11 cellular contexts compared by ENCODE assay signal in the genomic region with DNA sequence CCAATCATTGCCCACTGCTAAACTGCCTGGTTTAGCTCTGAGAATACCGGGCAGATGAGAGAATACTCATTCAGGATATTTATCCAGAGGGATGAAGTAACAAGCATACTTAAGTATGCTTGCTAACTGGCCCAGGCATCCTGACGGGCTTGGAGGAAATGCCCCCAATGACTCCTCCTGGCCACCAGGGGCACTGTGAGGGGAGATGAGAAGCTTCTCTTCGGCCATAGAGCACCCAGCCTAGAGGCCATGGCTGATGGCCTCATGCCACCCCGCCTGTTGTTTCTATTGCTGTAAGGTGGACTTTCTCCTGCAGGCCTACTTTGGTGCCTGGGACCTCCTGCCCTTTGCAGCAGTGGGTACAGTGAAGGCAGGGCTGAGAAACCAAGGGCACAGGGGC.
DNase-seq lines count a peak whose midpoint lies in the region; ATAC-seq, FAIRE-seq and TF ChIP-seq lines count a peak whose summit lies in the region.
"Had no signal": no experiment of that assay in that cellular context is flagged by ENCODE, and none has a peak within 500 bp of the region (broad histone marks: within the 10 kb centered on the region; RNA-seq: fewer than 3 reads in every experiment).

No MANE protein-coding gene starts in this region.

- H3K9ac ChIP-seq in Loucy (ENCODE audit: low read depth, low read length, poor library complexity, severe bottlenecking) (no peak overlapping the region), GM12878 (ENCODE audit: control insufficient read depth, insufficient read depth, low read length) (no peak overlapping the region)

- SMC1A ChIA-PET in GM12878 (lab: Charles Lee; ENCODE audit: uncharacterized antibody, unreplicated experiment): interaction anchor here (0.7 to 1.6 kb wide), 3 partner anchors 8 to 123 kb away, joined by 3 to 5 read pairs (median 3); no protein-coding TSS in a partner anchor

- H3K4me3 ChIP-seq in Loucy (ENCODE audit: low read length, poor library complexity, severe bottlenecking): no peak overlapping the region
- H3K4me3 ChIP-seq in GM12878: no peak overlapping the region
- H3K4me3 ChIP-seq: left lung, sigmoid colon had no signal

- no peak overlapping the region for H3K4me2 ChIP-seq in Loucy (ENCODE audit: low read depth, low read length, poor library complexity, severe bottlenecking)
- no peak overlapping the region for H3K4me2 ChIP-seq in GM12878 (ENCODE audit: control insufficient read depth, insufficient read depth)

- H3K79me2 ChIP-seq in Loucy (ENCODE audit: insufficient read depth, low read length) (no peaks in the 10 kb centered on the region), GM12878 (ENCODE audit: control insufficient read depth, insufficient read depth, low read length) (no peaks in the 10 kb centered on the region)

- POLR2A ChIA-PET in GM12878 (lab: Charles Lee): interaction anchor here (0.5 to 0.7 kb wide), 2 partner anchors 75 to 715 kb away, joined by 3 read pairs; no protein-coding TSS in a partner anchor

- H3F3A ChIP-seq in Loucy (ENCODE audit: low read depth): no peaks in the 10 kb centered on the region

- no peak for FAIRE-seq in GM12878 (lab: Jason Lieb, UNC)

- H4K20me1 ChIP-seq in Loucy (ENCODE audit: insufficient read depth, low read length, poor library complexity, severe bottlenecking) (no peaks in the 10 kb centered on the region), GM12878 (ENCODE audit: control insufficient read depth, insufficient read depth) (no peaks in the 10 kb centered on the region)

- RAD21 ChIA-PET in GM12878 (lab: Charles Lee; ENCODE audit: unreplicated experiment): no interaction called here

- ATAC-seq in GM12878 (no peak), left ventricle myocardium superior (no peak)
- ATAC-seq: left lung had no signal

- H3K27me3 ChIP-seq in Loucy (ENCODE audit: insufficient read depth, low read length, poor library complexity, severe bottlenecking) (no peaks in the 10 kb centered on the region), GM12878 (replicated peaks in 1 of 2; ENCODE audit: control insufficient read depth in 2 of 2, insufficient read depth in 2 of 2, low read length in 1 of 2) (no peaks in the 10 kb centered on the region; a peak in 1 of 4 replicates)
- H3K27me3 ChIP-seq: left lung, sigmoid colon had no signal

- intact Hi-C loops in GM12878 (cut with micrococcal nuclease; ENCODE audit: unreplicated experiment): no loop called here
- intact Hi-C loops in left ventricle myocardium superior (cut with micrococcal nuclease): no loop called here

- TF ChIP-seq RAD21 in GM12878 (IDR thresholded peaks at IDR 0.05; ENCODE audit: insufficient read depth, low read depth, low read length): no peak

- H2AFZ ChIP-seq in Loucy (ENCODE audit: low read length) (no peak overlapping the region), GM12878 (ENCODE audit: control insufficient read depth, low read depth, low read length) (no peak overlapping the region)

- H3K9me2 ChIP-seq in Loucy (replicated peaks; ENCODE audit: low read depth, low read length): no peaks in the 10 kb centered on the region

- peak; percentile 40 for DNase-seq in NCI-H82 (lab: John Stamatoyannopoulos, UW)
- no peak for DNase-seq in NCI-H82 treated with DMSO at 0.1 percent for 48 hours (lab: John Stamatoyannopoulos, UW; ENCODE audit: unreplicated experiment)
- DNase-seq in GM12878 (ENCODE audit: low read depth, low spot score): no peak
- DNase-seq in stimulated activated CD4-positive, alpha-beta T cell treated with anti-CD3 and anti-CD28 coated beads, Interleukin-2, amount 100 ng/mL, for 24 hours: peak; percentile 28 to 35
- DNase-seq in cerebellar cortex (ENCODE audit: low spot score): no peak
- no peak for DNase-seq in left ventricle myocardium superior
- no peak for DNase-seq in dedifferentiated amniotic fluid mesenchymal stem cell (ENCODE audit: extremely low spot score)
- DNase-seq: left lung, SHP77 treated with DMSO at 0.1 percent for 48 hours, sigmoid colon had no signal

- H3K27ac ChIP-seq in GM12878 (ENCODE audit: control insufficient read depth, insufficient read depth): no peak overlapping the region
- H3K27ac ChIP-seq: left lung, sigmoid colon had no signal

- no TSS peak for BruUV-seq in GM12878 (replicated peaks; lab: Mats Ljungman, UMichigan)

- H3K36me3 ChIP-seq in Loucy (ENCODE audit: insufficient read depth, low read length): no peaks in the 10 kb centered on the region
- H3K36me3 ChIP-seq in GM12878 (ENCODE audit: control insufficient read depth in 2 of 2, insufficient read depth in 2 of 2, low read length in 1 of 2): no peaks in the 10 kb centered on the region
- H3K36me3 ChIP-seq: left lung, sigmoid colon had no signal

- WGBS in GM12878 (ENCODE audit: insufficient coverage, insufficient replicate concordance, low lambda C conversion rate, missing lambda C conversion rate): 48% methylated on average over 4 of the region's 4 CpGs

- no peak for TF ChIP-seq EP300 in GM12878 (IDR thresholded peaks at IDR 0.05; ENCODE audit: borderline replicate concordance in 1 of 2, control insufficient read depth in 1 of 2, low read depth in 2 of 2, low read length in 2 of 2)

- TF ChIP-seq CTCF in Loucy (conservative IDR thresholded peaks at IDR 0.05; ENCODE audit: low read length) (peak; percentile 25; the same call in 1 of the 2 replicates), GM12878 (IDR thresholded peaks at IDR 0.05 in 2 of 3, conservative IDR thresholded peaks at IDR 0.05 in 1 of 3; ENCODE audit: control insufficient read depth in 2 of 3, extremely low read depth in 1 of 3, insufficient read depth in 1 of 3, low read depth in 3 of 3, low read length in 3 of 3) (peak in 2 of 3 experiments; percentile 31 to 38; a peak in 3 of 6 replicates)

- no peak for TF ChIP-seq POLR2A in GM12878 (IDR thresholded peaks at IDR 0.05; ENCODE audit: low read depth, low read length)

- H3K9me3 ChIP-seq in Loucy (ENCODE audit: insufficient read depth, low read depth, low read length) (no peaks in the 10 kb centered on the region), GM12878 (replicated peaks; ENCODE audit: control insufficient read depth, insufficient read depth, low read length) (no peaks in the 10 kb centered on the region; the same call in 2 of the 3 replicates)
- H3K9me3 ChIP-seq: left lung, sigmoid colon had no signal

- H3K4me1 ChIP-seq in Loucy (ENCODE audit: insufficient read depth, low read length, poor library complexity, severe bottlenecking) (no peaks in the 10 kb centered on the region), GM12878 (ENCODE audit: control insufficient read depth, insufficient read depth, low read length) (peaks cover 4% of the 10 kb centered on the region)
- H3K4me1 ChIP-seq: left lung, sigmoid colon had no signal

- CTCF ChIA-PET in GM12878 (lab: Yijun Ruan, JAX): interaction anchor here (2.3 to 5.8 kb wide), 2 partner anchors 8 to 122 kb away, joined by 8 to 42 read pairs; no protein-coding TSS in a partner anchor

- in situ Hi-C loops in GM12878 (cut with MboI): no loop called here

TF ChIP-seq in GM12878, 131 proteins besides CTCF, POLR2A, EP300 and RAD21:
- TF ChIP-seq IKZF2 (IDR thresholded peaks at IDR 0.05) (no peak), TCF12 (IDR thresholded peaks at IDR 0.05; ENCODE audit: low read depth, low read length) (no peak)
TF ChIP-seq in GM12878: peak in this region for 0.

Comparison
In these comparisons a context has a peak if more than half of its experiments do, and no peak if none do; other contexts are left out.
1. DNase-seq: peak in NCI-H82 (single experiment) and stimulated activated CD4-positive, alpha-beta T cell treated with anti-CD3 and anti-CD28 coated beads, Interleukin-2, amount 100 ng/mL, for 24 hours (2 of 2); none in NCI-H82 treated with DMSO at 0.1 percent for 48 hours (single experiment), GM12878 (single experiment), cerebellar cortex (single experiment), left ventricle myocardium superior (single experiment) and dedifferentiated amniotic fluid mesenchymal stem cell (single experiment).